26 cellular contexts compared by ENCODE assay signal in the genomic region with DNA sequence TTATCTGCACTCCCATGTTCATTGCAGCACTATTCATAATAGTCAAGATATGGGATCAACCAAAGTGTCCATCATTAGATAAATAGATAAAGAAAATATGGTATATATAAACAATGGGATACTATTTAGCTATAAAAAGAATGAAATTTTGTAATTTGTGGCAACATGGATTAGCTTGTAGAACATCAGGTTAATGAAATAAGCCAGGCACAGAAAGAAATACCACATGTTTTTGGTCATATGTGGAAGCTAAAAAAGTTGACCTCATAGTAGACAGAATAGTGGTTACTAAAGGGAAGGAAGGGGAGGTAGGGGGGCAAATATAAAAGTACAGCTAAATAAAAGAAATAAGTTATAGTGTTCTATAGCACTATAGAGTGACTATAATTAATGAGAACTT.
"Had no signal": no experiment of that assay in that cellular context is flagged by ENCODE, and none has a peak within 500 bp of the region (broad histone marks: within the 10 kb centered on the region; RNA-seq: fewer than 3 reads in every experiment).

No MANE protein-coding gene starts in this region.

- H3K4me1 ChIP-seq: colonic mucosa, esophagus muscularis mucosa, esophagus squamous epithelium, gastrocnemius medialis, gastroesophageal sphincter, heart left ventricle, heart right ventricle had no signal

- H3K36me3 ChIP-seq: colonic mucosa, gastrocnemius medialis had no signal

- H3K4me3 Mint-ChIP-seq: dendritic cell treated with granulocyte-macrophage colony-stimulating factor and Interleukin-4, amounts not matched to agents 40 ng/mL and 50 ng/mL, for 4 days; effector memory CD8-positive, alpha-beta T cell; endodermal cell had no signal

- H3K9me3 Mint-ChIP-seq: effector memory CD8-positive, alpha-beta T cell had no signal

- H3K4me1 Mint-ChIP-seq: endodermal cell had no signal

- H3K27ac ChIP-seq: colonic mucosa, coronary artery, dorsolateral prefrontal cortex, epithelial cell of prostate, esophagus muscularis mucosa, esophagus squamous epithelium, foreskin keratinocyte, gastrocnemius medialis, gastroesophageal sphincter, heart left ventricle, heart right ventricle, hepatocyte had no signal

- DNase-seq: colonic mucosa; cortex of kidney; dermis blood vessel endothelial cell; dorsolateral prefrontal cortex; effector CD4-positive, alpha-beta T cell; effector CD8-positive, alpha-beta T cell; effector memory CD4-positive, alpha-beta T cell; effector memory CD8-positive, alpha-beta T cell; endodermal cell; erythroblast; esophagus squamous epithelium; foreskin fibroblast; foreskin melanocyte; gastrocnemius medialis; glutamatergic neuron; head of caudate nucleus; heart left ventricle; heart right ventricle; hippocampal formation had no signal

- H3K4me3 ChIP-seq: colonic mucosa, coronary artery, dorsolateral prefrontal cortex, esophagus muscularis mucosa, esophagus squamous epithelium, gastrocnemius medialis, gastroesophageal sphincter, heart left ventricle, heart right ventricle, hepatocyte had no signal

- H2AFZ ChIP-seq: hepatocyte had no signal

- H3K27ac Mint-ChIP-seq: dendritic cell treated with granulocyte-macrophage colony-stimulating factor and Interleukin-4, amounts not matched to agents 40 ng/mL and 50 ng/mL, for 4 days; effector memory CD8-positive, alpha-beta T cell; endodermal cell had no signal

- ATAC-seq: effector memory CD8-positive, alpha-beta T cell; gastrocnemius medialis; gastroesophageal sphincter; heart left ventricle; heart right ventricle had no signal

- H3K4me2 ChIP-seq: hepatocyte had no signal

- H3K27me3 Mint-ChIP-seq: dendritic cell treated with granulocyte-macrophage colony-stimulating factor and Interleukin-4, amounts not matched to agents 40 ng/mL and 50 ng/mL, for 4 days; effector memory CD8-positive, alpha-beta T cell had no signal

- H3K27me3 ChIP-seq: colonic mucosa, dorsolateral prefrontal cortex, esophagus muscularis mucosa, esophagus squamous epithelium, foreskin keratinocyte, gastrocnemius medialis, gastroesophageal sphincter, heart left ventricle, heart right ventricle, hepatocyte had no signal

- H3K9me3 ChIP-seq: colonic mucosa, gastrocnemius medialis had no signal
